In genomic region chr12:116880817-116881324, GRCh38 we compare ENCODE assay signal across 9 cellular contexts. TPM values are rescaled to one million over a fixed set of nuclear protein-coding genes. Genes with fewer than 3 reads are reported as not detected.
DNase-seq lines count a peak whose midpoint lies in the region; ATAC-seq and TF ChIP-seq lines count a peak whose summit lies in the region.
"Had no signal": no experiment of that assay in that cellular context is flagged by ENCODE, and none has a peak within 500 bp of the region (broad histone marks: within the 10 kb centered on the region; RNA-seq: fewer than 3 reads in every experiment).

No MANE protein-coding gene starts in this region.

- no peaks in the 10 kb centered on the region for H3K36me3 Mint-ChIP-seq in CD4-positive, alpha-beta T cell (ENCODE audit: low read depth)
- peaks cover 15% of the 10 kb centered on the region for H3K36me3 Mint-ChIP-seq in T-helper 17 cell (ENCODE audit: low read depth)

- POLR2A ChIA-PET in CD4-positive, alpha-beta T cell (lab: Charles Lee), result no interaction called here

- no peak for TF ChIP-seq CTCF in CD4-positive, alpha-beta T cell (IDR thresholded peaks at IDR 0.05)
- peak; percentile 42 for TF ChIP-seq CTCF in LNCaP clone FGC (IDR thresholded peaks at IDR 0.05; ENCODE audit: control insufficient read depth, extremely low read depth, insufficient read depth)

- H3K9me3 ChIP-seq in CD4-positive, alpha-beta T cell (ENCODE audit: control insufficient read depth, low read length), result no peaks in the 10 kb centered on the region
- H3K9me3 ChIP-seq in T-helper 17 cell (ENCODE audit: control insufficient read depth, low read length, poor library complexity, severe bottlenecking) (no peaks in the 10 kb centered on the region), endocrine pancreas (ENCODE audit: control insufficient read depth, low read length) (no peaks in the 10 kb centered on the region)

- ATAC-seq in CD4-positive, alpha-beta T cell (ENCODE audit: poor library complexity), result peak; percentile 55
- ATAC-seq in GM19328 (IDR thresholded peaks at IDR 0.05; ENCODE audit: unreplicated experiment) (peak; percentile 68), T-helper 17 cell (peak; percentile 80)

- no peaks in the 10 kb centered on the region for H3K4me1 ChIP-seq in endocrine pancreas (ENCODE audit: control insufficient read depth, insufficient read depth, low read length)

- peaks cover 38% of the 10 kb centered on the region for H3K4me1 Mint-ChIP-seq in CD4-positive, alpha-beta T cell (ENCODE audit: low read depth)
- H3K4me1 Mint-ChIP-seq in T-helper 17 cell, result peaks cover 27% of the 10 kb centered on the region

- peak overlapping the region; percentile 45 for H3K4me3 ChIP-seq in LNCaP clone FGC (ENCODE audit: low read depth, low read length)
- peak overlapping the region; percentile 60 for H3K4me3 ChIP-seq in endocrine pancreas (ENCODE audit: control insufficient read depth, insufficient read depth, low read length)

- peaks cover 74% of the 10 kb centered on the region for H3K27me3 ChIP-seq in CD4-positive, alpha-beta T cell (ENCODE audit: control insufficient read depth, insufficient read depth, low read length)
- H3K27me3 ChIP-seq in endocrine pancreas (ENCODE audit: control insufficient read depth, insufficient read depth, low read length), result no peaks in the 10 kb centered on the region

- intact Hi-C loops in CD4-positive, alpha-beta T cell (cut with DNase I, micrococcal nuclease), result no loop called here

- H3K27ac Mint-ChIP-seq in CD4-positive, alpha-beta T cell, result no peak overlapping the region
- H3K27ac Mint-ChIP-seq in T-helper 17 cell, result no peak overlapping the region

- H3K9ac ChIP-seq in endocrine pancreas (ENCODE audit: control insufficient read depth, insufficient read depth, low read length), result peak overlapping the region; percentile 54

- H3K4me3 Mint-ChIP-seq in CD4-positive, alpha-beta T cell, result peak overlapping the region; percentile 82
- peak overlapping the region; percentile 90 for H3K4me3 Mint-ChIP-seq in T-helper 17 cell

- H3K36me3 ChIP-seq in endocrine pancreas (ENCODE audit: control insufficient read depth, insufficient read depth, low read length), result no peaks in the 10 kb centered on the region

- H3K27me3 Mint-ChIP-seq in CD4-positive, alpha-beta T cell, result peaks cover 78% of the 10 kb centered on the region
- H3K27me3 Mint-ChIP-seq in T-helper 17 cell, result peaks cover 79% of the 10 kb centered on the region

- CTCF ChIA-PET in CD4-positive, alpha-beta T cell (lab: Charles Lee), result no interaction called here

- DNase-seq in CD4-positive, alpha-beta T cell, result peak in 1 of 10 experiments; percentile 24
- DNase-seq in LNCaP clone FGC (ENCODE audit: low read depth) (no peak), T-helper 17 cell (peak in 1 of 3 donors; percentile 11), myocyte (ENCODE audit: low read depth) (peak; percentile 28), inferior parietal cortex (ENCODE audit: extremely low spot score) (no peak)
- no peak for DNase-seq in NK-92 treated with Interleukin-12 subunit alpha and Interleukin-12 subunit beta, amount 100 ng/mL, for 24 hours (lab: John Stamatoyannopoulos, UW)

- no peaks in the 10 kb centered on the region for H3K9me3 Mint-ChIP-seq in CD4-positive, alpha-beta T cell

- H3K27ac ChIP-seq in CD4-positive, alpha-beta T cell (ENCODE audit: low read depth, low read length), result no peak overlapping the region

RNA-seq across cellular contexts. Expression of gene HRK, which starts 0.4 kb away (rescaled TPM):
- total RNA-seq in CD4-positive, alpha-beta T cell, result not detected
- total RNA-seq in T-helper 17 cell (under 1 TPM in 1 of 2 donors, not detected in 1; 0.30 TPM), myocyte (not detected in 2 replicates)
- polyA plus RNA-seq in myocyte (2012), result 0.26 TPM
- total RNA-seq: LHCN-M2 had no signal

RNA-seq across cellular contexts. Expression of gene FBXW8, which starts 29.9 kb away (rescaled TPM):
- 1 to 10 TPM; 6.6 to 7.3 TPM for total RNA-seq in CD4-positive, alpha-beta T cell
- 1 to 10 TPM; 8.6 to 8.7 TPM for total RNA-seq in T-helper 17 cell
- 16.4 and 17.6 TPM in 2 replicates for total RNA-seq in myocyte
- polyA plus RNA-seq in myocyte (2012), result 14.6 TPM
